In genomic region chr3:114155370-114155821, GRCh38 we compare ENCODE assay signal across 10 cellular contexts. TPM values are rescaled to one million over a fixed set of nuclear protein-coding genes. Genes with fewer than 3 reads are reported as not detected.
DNase-seq lines count a peak whose midpoint lies in the region; ATAC-seq, FAIRE-seq and TF ChIP-seq lines count a peak whose summit lies in the region.
"Had no signal": no experiment of that assay in that cellular context is flagged by ENCODE, and none has a peak within 500 bp of the region (broad histone marks: within the 10 kb centered on the region; RNA-seq: fewer than 3 reads in every experiment).

No MANE protein-coding gene starts in this region.

- no peak overlapping the region for H3K4me3 Mint-ChIP-seq in activated T-cell treated with anti-CD3 and anti-CD28 coated beads, Interleukin-2, amount 50 U/mL, for 72 hours
- H3K4me3 Mint-ChIP-seq: CD4-positive, CD25-positive, alpha-beta regulatory T cell had no signal

- peak; percentile 33 for DNase-seq in NCI-H2171 treated with DMSO at 0.1 percent for 48 hours (lab: John Stamatoyannopoulos, UW)
- no peak for DNase-seq in NCI-H2171 (lab: John Stamatoyannopoulos, UW)
- DNase-seq in MV-4-11 (lab: John Stamatoyannopoulos, UW): peak; percentile 18
- DNase-seq in activated T-cell treated with anti-CD3 and anti-CD28 coated beads, Interleukin-2, amount 50 U/mL, for 72 hours: peak; percentile 22 to 24
- DNase-seq in kidney epithelial cell (ENCODE audit: low read depth): no peak
- DNase-seq in GM12892 (ENCODE audit: insufficient read length): no peak

- peak; percentile 56 for TF ChIP-seq CTCF in kidney epithelial cell (IDR thresholded peaks at IDR 0.05; ENCODE audit: insufficient read depth, low read length, poor library complexity, severe bottlenecking)

- no peak for ATAC-seq in activated T-cell treated with anti-CD3 and anti-CD28 coated beads, Interleukin-2, amount 50 U/mL, for 72 hours (replicated peaks in 1 of 2)
- no peak for ATAC-seq in GM21576 (IDR thresholded peaks at IDR 0.05; ENCODE audit: unreplicated experiment)
- ATAC-seq in HG03442 (IDR thresholded peaks at IDR 0.05; ENCODE audit: unreplicated experiment): no peak

- peaks cover 5% of the 10 kb centered on the region for H3K27me3 ChIP-seq in kidney epithelial cell (ENCODE audit: control insufficient read depth, insufficient read depth, low read length)

- H3K9me3 Mint-ChIP-seq in activated T-cell treated with anti-CD3 and anti-CD28 coated beads, Interleukin-2, amount 50 U/mL, for 72 hours: no peaks in the 10 kb centered on the region
- H3K9me3 Mint-ChIP-seq: CD4-positive, CD25-positive, alpha-beta regulatory T cell had no signal

- no peak overlapping the region for H3K27ac Mint-ChIP-seq in activated T-cell treated with anti-CD3 and anti-CD28 coated beads, Interleukin-2, amount 50 U/mL, for 72 hours

- no peaks in the 10 kb centered on the region for H3K36me3 Mint-ChIP-seq in activated T-cell treated with anti-CD3 and anti-CD28 coated beads, Interleukin-2, amount 50 U/mL, for 72 hours (ENCODE audit: insufficient read depth in 2 of 2)
- H3K36me3 Mint-ChIP-seq: CD4-positive, CD25-positive, alpha-beta regulatory T cell had no signal

- no peak for FAIRE-seq in GM12892 (lab: Jason Lieb, UNC)

- H3K36me3 ChIP-seq in kidney epithelial cell (ENCODE audit: control insufficient read depth, insufficient read depth, low read length): no peaks in the 10 kb centered on the region

- no peak overlapping the region for H3K4me3 ChIP-seq in kidney epithelial cell (ENCODE audit: low read depth, low read length)

- TF ChIP-seq POLR2A in GM12892 (IDR thresholded peaks at IDR 0.05; ENCODE audit: low read depth, low read length): no peak

- H3K4me1 Mint-ChIP-seq in activated T-cell treated with anti-CD3 and anti-CD28 coated beads, Interleukin-2, amount 50 U/mL, for 72 hours (ENCODE audit: low read depth): peaks cover 15% of the 10 kb centered on the region

- H3K27me3 Mint-ChIP-seq in activated T-cell treated with anti-CD3 and anti-CD28 coated beads, Interleukin-2, amount 50 U/mL, for 72 hours (ENCODE audit: low read depth): peaks cover 19% of the 10 kb centered on the region

RNA-seq across cellular contexts. Expression of gene DRD3, which starts 23.5 kb away (rescaled TPM):
- not detected for total RNA-seq in activated T-cell treated with anti-CD3 and anti-CD28 coated beads, Interleukin-2, amount 50 U/mL, for 72 hours
- total RNA-seq in kidney epithelial cell: not detected in 2 replicates
- not detected for polyA plus RNA-seq in GM12892 (2012; ENCODE audit: missing spikeins)
- total RNA-seq: activated CD8-positive, alpha-beta memory T cell treated with anti-CD3 and anti-CD28 coated beads for 36 hours had no signal

Comparison
In these comparisons a context has a peak if more than half of its experiments do, and no peak if none do; other contexts are left out.
1. DNase-seq: peak in NCI-H2171 treated with DMSO at 0.1 percent for 48 hours (single experiment), MV-4-11 (single experiment) and activated T-cell treated with anti-CD3 and anti-CD28 coated beads, Interleukin-2, amount 50 U/mL, for 72 hours (2 of 2); none in NCI-H2171 (single experiment), kidney epithelial cell (single experiment) and GM12892 (single experiment).